In genomic region chr2:223787358-223787757, GRCh38 we compare ENCODE assay signal across 1 cellular context.
TF ChIP-seq lines count a peak whose summit lies in the region.

No MANE protein-coding gene starts in this region.

TF ChIP-seq in H1, 55 proteins besides CTCF, POLR2A, EP300 and RAD21 (continued from another document):
- no peak for TF ChIP-seq CHD7 (IDR thresholded peaks at IDR 0.05; ENCODE audit: insufficient replicate concordance, low read length)
TF ChIP-seq in H1: peak in this region for 0.
